ENCODE assay signal across 15 cellular contexts in the genomic region with DNA sequence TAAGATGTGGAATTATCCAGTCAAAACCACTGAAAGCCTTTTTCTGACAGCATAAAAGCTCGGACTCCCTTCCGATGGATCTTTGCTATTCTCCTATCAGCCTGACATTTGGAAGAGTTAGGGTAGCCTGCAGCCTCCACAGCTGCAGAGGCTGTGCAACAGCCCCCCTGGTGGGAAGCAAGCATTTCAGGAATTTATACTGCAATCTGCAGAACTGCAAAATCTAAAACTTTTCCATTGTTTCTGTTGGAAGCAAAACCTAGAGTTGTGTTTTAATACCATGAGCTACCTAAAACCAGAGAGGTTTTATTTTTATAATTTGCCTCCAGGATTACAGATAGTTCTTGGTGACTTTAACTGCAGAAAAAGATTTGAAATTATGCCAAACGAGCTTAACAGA.
DNase-seq lines count a peak whose midpoint lies in the region; ATAC-seq, FAIRE-seq and TF ChIP-seq lines count a peak whose summit lies in the region.
"Had no signal": no experiment of that assay in that cellular context is flagged by ENCODE, and none has a peak within 500 bp of the region (broad histone marks: within the 10 kb centered on the region; RNA-seq: fewer than 3 reads in every experiment).

No MANE protein-coding gene starts in this region.

- H3K4me3 ChIP-seq in K562 (no peak overlapping the region), mesenchymal stem cell (ENCODE audit: insufficient read depth in 1 of 2, low read depth in 1 of 2, low read length in 2 of 2) (no peak overlapping the region), thoracic aorta (peak overlapping the region; percentile 20), kidney (ENCODE audit: low read length in 2 of 2) (no peak overlapping the region)
- H3K4me3 ChIP-seq: transverse colon had no signal

- TF ChIP-seq CTCF in K562 (IDR thresholded peaks at IDR 0.05 in 2 of 3, conservative IDR thresholded peaks at IDR 0.05 in 1 of 3; ENCODE audit: insufficient read depth in 2 of 3, low read depth in 1 of 3, low read length in 3 of 3) (no peak), thoracic aorta (IDR thresholded peaks at IDR 0.05) (no peak), kidney (IDR thresholded peaks at IDR 0.05; ENCODE audit: borderline replicate concordance, extremely low read depth, insufficient read depth) (no peak)

- no peak overlapping the region for H3K4me3 Mint-ChIP-seq in activated naive CD8-positive, alpha-beta T cell
- no peak overlapping the region for H3K4me3 Mint-ChIP-seq in activated naive CD8-positive, alpha-beta T cell treated with anti-CD3 and anti-CD28 coated beads for 36 hours

- FAIRE-seq in K562 (lab: Jason Lieb, UNC) (no peak), kidney (lab: Jason Lieb, UNC) (no peak)
- FAIRE-seq: A204.1, H54 had no signal

- no peak overlapping the region for H3K18ac ChIP-seq in mesenchymal stem cell (ENCODE audit: low read depth in 1 of 2, low read length in 2 of 2)

- H2BK15ac ChIP-seq in mesenchymal stem cell (ENCODE audit: low read depth, poor library complexity, severe bottlenecking) = no peak overlapping the region

- H3K9me3 ChIP-seq in K562 (replicated peaks; ENCODE audit: control insufficient read depth, insufficient read depth, low read depth, low read length) (no peaks in the 10 kb centered on the region), mesenchymal stem cell (ENCODE audit: control insufficient read depth, low read length) (no peaks in the 10 kb centered on the region), thoracic aorta (no peaks in the 10 kb centered on the region), kidney (ENCODE audit: control insufficient read depth in 1 of 2, low read length in 2 of 2) (no peaks in the 10 kb centered on the region)
- H3K9me3 ChIP-seq: transverse colon had no signal

- no peak overlapping the region for H2BK12ac ChIP-seq in mesenchymal stem cell (ENCODE audit: low read length in 2 of 2)

- H3K9ac ChIP-seq in K562 (ENCODE audit: insufficient read depth in 1 of 2, low read depth in 2 of 2, low read length in 2 of 2) = no peak overlapping the region
- H3K9ac ChIP-seq in mesenchymal stem cell (ENCODE audit: low read length) = no peak overlapping the region
- H3K9ac ChIP-seq in kidney (ENCODE audit: low read length in 2 of 2) = no peak overlapping the region

- POLR2A ChIA-PET in K562 (lab: Yijun Ruan, JAX) = interaction anchor here (1.0 kb wide), 1 partner anchor 9 kb away, joined by 4 read pairs; no protein-coding TSS in a partner anchor

- CTCF ChIA-PET in K562 (lab: Yijun Ruan, JAX; ENCODE audit: low intra/inter-chr PET ratio) = interaction anchor here (0.9 kb wide), 1 partner anchor 99 kb away, joined by 4 read pairs; no protein-coding TSS in a partner anchor

- no peaks in the 10 kb centered on the region for H3K36me3 ChIP-seq in K562 (ENCODE audit: control insufficient read depth, insufficient read depth, low read length)
- H3K36me3 ChIP-seq in mesenchymal stem cell (ENCODE audit: control insufficient read depth in 1 of 2, insufficient read depth in 2 of 2, low read depth in 1 of 2, low read length in 2 of 2) = peaks cover 9 to 12% of the 10 kb centered on the region in 2 experiments
- no peaks in the 10 kb centered on the region for H3K36me3 ChIP-seq in thoracic aorta
- H3K36me3 ChIP-seq in kidney (ENCODE audit: control insufficient read depth in 1 of 2, insufficient read depth in 2 of 2, low read length in 2 of 2) = no peaks in the 10 kb centered on the region
- H3K36me3 ChIP-seq: transverse colon had no signal

- peaks cover 4% of the 10 kb centered on the region for H3K79me1 ChIP-seq in mesenchymal stem cell (replicated peaks; ENCODE audit: low read length, poor library complexity, severe bottlenecking)

- no peak overlapping the region for H4K91ac ChIP-seq in mesenchymal stem cell (ENCODE audit: low read length)

- no peak overlapping the region for H2AK5ac ChIP-seq in mesenchymal stem cell (ENCODE audit: low read length, severe bottlenecking)

- H3K4ac ChIP-seq in mesenchymal stem cell (ENCODE audit: low read depth in 1 of 2, low read length in 2 of 2) = no peak overlapping the region

- BruUV-seq in K562 (replicated peaks; lab: Mats Ljungman, UMichigan) = no TSS peak

- no peak overlapping the region for H2AFZ ChIP-seq in K562 (ENCODE audit: low read depth, low read length)
- no peak overlapping the region for H2AFZ ChIP-seq in mesenchymal stem cell (ENCODE audit: low read depth, low read length)

- peaks cover 51% of the 10 kb centered on the region for H4K20me1 ChIP-seq in K562 (replicated peaks; ENCODE audit: control insufficient read depth, insufficient read depth, low read length)

- no peaks in the 10 kb centered on the region for H3K27me3 Mint-ChIP-seq in activated naive CD8-positive, alpha-beta T cell
- no peaks in the 10 kb centered on the region for H3K27me3 Mint-ChIP-seq in activated naive CD8-positive, alpha-beta T cell treated with anti-CD3 and anti-CD28 coated beads for 36 hours

- H3K27ac ChIP-seq in K562 (ENCODE audit: extremely low read depth, low read depth, low read length) (no peak overlapping the region), mesenchymal stem cell (ENCODE audit: low read length, poor library complexity, severe bottlenecking) (peak overlapping the region; percentile 89), thoracic aorta (no peak overlapping the region), kidney (ENCODE audit: low read depth in 2 of 2, low read length in 2 of 2) (no peak overlapping the region)
- H3K27ac ChIP-seq: transverse colon had no signal

- peak overlapping the region; percentile 17 for H3K27ac Mint-ChIP-seq in activated naive CD8-positive, alpha-beta T cell
- H3K27ac Mint-ChIP-seq in activated naive CD8-positive, alpha-beta T cell treated with anti-CD3 and anti-CD28 coated beads for 36 hours = no peak overlapping the region

- TF ChIP-seq EP300 in K562 (IDR thresholded peaks at IDR 0.05; ENCODE audit: low read length) = no peak

- H3K9me1 ChIP-seq in K562 (ENCODE audit: control insufficient read depth, insufficient read depth, low read length) = peaks cover 3% of the 10 kb centered on the region

- H2BK120ac ChIP-seq in mesenchymal stem cell (ENCODE audit: low read depth, low read length) = no peak overlapping the region

- intact Hi-C loops in K562 (cut with micrococcal nuclease) = no loop called here
- intact Hi-C loops in kidney (cut with DNase I) = no loop called here

- in situ Hi-C loops in K562 (cut with MboI) = no loop called here

- H3K4me2 ChIP-seq in K562 (ENCODE audit: insufficient read depth, low read length) = no peak overlapping the region
- H3K4me2 ChIP-seq in mesenchymal stem cell (ENCODE audit: low read length, poor library complexity, severe bottlenecking) = no peak overlapping the region

- peaks cover 87% of the 10 kb centered on the region for H3K4me1 Mint-ChIP-seq in activated naive CD8-positive, alpha-beta T cell (ENCODE audit: low read depth)
- H3K4me1 Mint-ChIP-seq in activated naive CD8-positive, alpha-beta T cell treated with anti-CD3 and anti-CD28 coated beads for 36 hours = peaks cover 70% of the 10 kb centered on the region

- no peak for TF ChIP-seq RAD21 in K562 (CRISPR knock-in tag; conservative IDR thresholded peaks at IDR 0.05 in 1 of 2, IDR thresholded peaks at IDR 0.05 in 1 of 2)

- H4K8ac ChIP-seq in mesenchymal stem cell (ENCODE audit: low read length) = no peak overlapping the region

- DNase-seq in activated naive CD8-positive, alpha-beta T cell treated with anti-CD3 and anti-CD28 coated beads for 36 hours = no peak
- DNase-seq in K562 (ENCODE audit: extremely low read depth in 1 of 4, low spot score in 3 of 4) (no peak), mesenchymal stem cell (peak; percentile 22), thoracic aorta (ENCODE audit: low spot score) (no peak), kidney (no peak)
- DNase-seq: DMS79, midbrain, NCI-H1694 treated with DMSO at 0.1 percent for 48 hours, NCI-H774, transverse colon had no signal

- H3K79me2 ChIP-seq in K562 (ENCODE audit: control insufficient read depth, insufficient read depth, low read length) = peaks cover 91% of the 10 kb centered on the region

- H3K14ac ChIP-seq in mesenchymal stem cell (ENCODE audit: low read length in 2 of 2) = no peak overlapping the region

- peaks cover 0 to 13% of the 10 kb centered on the region in 2 experiments; a peak in 3 of 5 replicates for H3K4me1 ChIP-seq in K562 (replicated peaks in 1 of 2; ENCODE audit: control insufficient read depth in 2 of 2, insufficient read depth in 2 of 2, low read length in 2 of 2)
- peaks cover 20% of the 10 kb centered on the region for H3K4me1 ChIP-seq in mesenchymal stem cell (ENCODE audit: control insufficient read depth, insufficient read depth, low read depth, low read length)
- H3K4me1 ChIP-seq in thoracic aorta (ENCODE audit: control insufficient read depth in 1 of 2, low read depth in 2 of 2) = peaks cover 29 to 77% of the 10 kb centered on the region in 2 donors
- H3K4me1 ChIP-seq in kidney (ENCODE audit: control insufficient read depth in 1 of 2, insufficient read depth in 1 of 2, low read depth in 1 of 2, low read length in 2 of 2) = peaks cover 0 to 9% of the 10 kb centered on the region in 2 donors

- H3K36me3 Mint-ChIP-seq in activated naive CD8-positive, alpha-beta T cell = no peaks in the 10 kb centered on the region
- H3K36me3 Mint-ChIP-seq in activated naive CD8-positive, alpha-beta T cell treated with anti-CD3 and anti-CD28 coated beads for 36 hours = peaks cover 9% of the 10 kb centered on the region

- H3K27me3 ChIP-seq in K562 (ENCODE audit: control insufficient read depth in 2 of 2, insufficient read depth in 2 of 2, low read length in 2 of 2) (no peaks in the 10 kb centered on the region), mesenchymal stem cell (ENCODE audit: control insufficient read depth in 1 of 2, insufficient read depth in 1 of 2, low read length in 2 of 2) (no peaks in the 10 kb centered on the region), thoracic aorta (replicated peaks; ENCODE audit: insufficient read depth) (no peaks in the 10 kb centered on the region)
- H3K27me3 ChIP-seq: transverse colon had no signal

- 29% methylated on average over 3 of the region's 3 CpGs for WGBS in K562 (ENCODE audit: insufficient coverage, low coverage, missing lambda C conversion rate)
- WGBS in mesenchymal stem cell = 27% methylated on average over 2 of the region's 3 CpGs

- TF ChIP-seq POLR2A in K562 (conservative IDR thresholded peaks at IDR 0.05) = no peak

- ATAC-seq in K562 (0 out of 3 replicates have a peak, but pooled peaks have one; percentile 38), thoracic aorta (ENCODE audit: insufficient number of reproducible peaks, low FRiP score, low read depth) (no peak), GM21367 (IDR thresholded peaks at IDR 0.05; ENCODE audit: unreplicated experiment) (no peak), HG03571 (IDR thresholded peaks at IDR 0.05; ENCODE audit: unreplicated experiment) (no peak)

- H2BK5ac ChIP-seq in mesenchymal stem cell (ENCODE audit: low read depth, low read length, poor library complexity, severe bottlenecking) = no peak overlapping the region

- H3K9me3 Mint-ChIP-seq in activated naive CD8-positive, alpha-beta T cell (ENCODE audit: low read depth) = no peaks in the 10 kb centered on the region
- no peaks in the 10 kb centered on the region for H3K9me3 Mint-ChIP-seq in activated naive CD8-positive, alpha-beta T cell treated with anti-CD3 and anti-CD28 coated beads for 36 hours

- no peak overlapping the region for H3K23ac ChIP-seq in mesenchymal stem cell (ENCODE audit: low read length in 2 of 2)

TF ChIP-seq in K562, 482 proteins besides CTCF, POLR2A, EP300 and RAD21 (continues in another document):
- no peak for TF ChIP-seq E2F3 (CRISPR knock-in tag; IDR thresholded peaks at IDR 0.05)
